In the genomic region with DNA sequence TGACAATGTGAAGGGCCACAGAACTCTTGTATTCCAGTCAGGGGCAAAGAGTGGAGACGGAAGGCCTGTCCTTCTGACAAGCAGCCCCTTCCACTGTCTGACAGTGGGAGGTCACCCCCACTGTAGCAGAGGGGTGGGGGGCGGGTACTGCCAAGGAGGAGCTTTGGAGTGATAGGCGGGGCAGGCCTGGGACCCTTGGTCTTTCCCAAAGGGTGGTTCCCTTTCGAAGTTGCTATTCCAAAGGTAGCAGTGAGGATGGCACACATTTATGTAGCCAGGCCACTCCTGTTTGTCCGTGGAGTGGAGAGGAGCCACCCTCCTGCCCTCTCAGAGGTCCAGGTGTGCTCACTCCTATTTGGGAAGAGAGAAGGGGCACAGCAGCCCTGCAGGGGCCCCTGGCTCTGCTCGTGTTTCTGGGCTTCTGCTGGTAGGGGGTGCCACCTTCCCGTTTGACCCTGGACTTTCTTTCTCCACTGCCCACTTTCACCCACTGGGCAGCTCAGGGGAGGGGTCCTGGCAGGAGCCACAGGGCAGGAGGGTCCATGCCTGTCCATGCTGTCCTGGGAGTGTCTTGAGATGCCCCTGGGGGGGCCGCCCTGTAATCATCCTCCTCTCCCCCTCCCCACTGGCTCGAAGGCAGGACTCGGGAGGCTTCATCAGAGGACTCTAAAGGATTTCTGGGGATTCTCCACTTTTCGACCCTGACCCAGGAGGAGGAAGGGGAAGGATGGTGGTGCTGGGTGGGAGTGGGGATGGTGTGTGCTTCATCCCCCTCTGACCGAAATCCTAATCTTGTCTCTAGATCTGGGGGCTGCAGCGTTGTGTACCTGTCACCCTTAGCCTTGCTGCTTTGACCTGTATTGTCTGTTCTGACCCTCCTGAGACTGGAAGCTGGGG, we compare ENCODE assay signal across 10 cellular contexts. TPM values are rescaled to one million over a fixed set of nuclear protein-coding genes. Genes with fewer than 3 reads are reported as not detected.
DNase-seq lines count a peak whose midpoint lies in the region; ATAC-seq and TF ChIP-seq lines count a peak whose summit lies in the region.
"Had no signal": no experiment of that assay in that cellular context is flagged by ENCODE, and none has a peak within 500 bp of the region (broad histone marks: within the 10 kb centered on the region; RNA-seq: fewer than 3 reads in every experiment).

No MANE protein-coding gene starts in this region.

- peak overlapping the region; percentile 99 for H3K27ac ChIP-seq in thoracic aorta

- H3K27ac Mint-ChIP-seq in dendritic cell treated with granulocyte-macrophage colony-stimulating factor and Interleukin-4, amounts not matched to agents 40 ng/mL and 50 ng/mL, for 4 days, result peak overlapping the region; percentile 37
- H3K27ac Mint-ChIP-seq in activated CD8-positive, alpha-beta memory T cell treated with anti-CD3 and anti-CD28 coated beads, Interleukin-2, amount 10 ng/mL, durations not matched to agents 7 days and 5 days, result no peak overlapping the region
- H3K27ac Mint-ChIP-seq: activated B cell treated with CpG ODN at 0.5 μM for 24 hours had no signal

- DNase-seq in NT2/D1 (ENCODE audit: low read depth, low spot score) (no peak), mucosa of descending colon (peak in 2 of 3 donors; percentile 32 to 40), thoracic aorta (ENCODE audit: low spot score) (no peak), HAP-1 (ENCODE audit: low spot score in 2 of 2) (no peak), RPMI8226 (no peak), NCI-H82 treated with DMSO at 0.1 percent for 48 hours (lab: John Stamatoyannopoulos, UW; ENCODE audit: unreplicated experiment) (no peak)
- no peak for DNase-seq in activated CD8-positive, alpha-beta memory T cell treated with anti-CD3 and anti-CD28 coated beads, Interleukin-2, amount 10 ng/mL, durations not matched to agents 7 days and 5 days
- DNase-seq: activated B cell treated with CpG ODN at 0.5 μM for 24 hours, NCI-H526 had no signal

- H3K4me1 Mint-ChIP-seq in dendritic cell treated with granulocyte-macrophage colony-stimulating factor and Interleukin-4, amounts not matched to agents 40 ng/mL and 50 ng/mL, for 4 days (ENCODE audit: low read depth), result peaks cover 32% of the 10 kb centered on the region
- H3K4me1 Mint-ChIP-seq in activated CD8-positive, alpha-beta memory T cell treated with anti-CD3 and anti-CD28 coated beads, Interleukin-2, amount 10 ng/mL, durations not matched to agents 7 days and 5 days, result no peaks in the 10 kb centered on the region

- H3K27me3 ChIP-seq in NT2/D1 (ENCODE audit: insufficient read depth, insufficient read length) (no peaks in the 10 kb centered on the region), thoracic aorta (replicated peaks; ENCODE audit: insufficient read depth) (no peaks in the 10 kb centered on the region), HAP-1 (ENCODE audit: low read depth) (no peaks in the 10 kb centered on the region)

- H3K9ac ChIP-seq in NT2/D1 (ENCODE audit: insufficient read length, low read depth), result peak overlapping the region; percentile 79

- H3K36me3 Mint-ChIP-seq in dendritic cell treated with granulocyte-macrophage colony-stimulating factor and Interleukin-4, amounts not matched to agents 40 ng/mL and 50 ng/mL, for 4 days (ENCODE audit: low read depth), result peaks cover 77% of the 10 kb centered on the region
- H3K36me3 Mint-ChIP-seq in activated CD8-positive, alpha-beta memory T cell treated with anti-CD3 and anti-CD28 coated beads, Interleukin-2, amount 10 ng/mL, durations not matched to agents 7 days and 5 days, result peaks cover 4% of the 10 kb centered on the region

- in situ Hi-C loops in HAP-1 (cut with MboI; ENCODE audit: low sequenced_read_pairs), result no loop called here

- intact Hi-C loops in dendritic cell treated with granulocyte-macrophage colony-stimulating factor and Interleukin-4, amounts not matched to agents 40 ng/mL and 50 ng/mL, for 4 days (cut with micrococcal nuclease), result no loop called here
- intact Hi-C loops in mucosa of descending colon (cut with DNase I, micrococcal nuclease), result no loop called here

- H3K4me1 ChIP-seq in NT2/D1 (ENCODE audit: insufficient read depth, insufficient read length) (peaks cover 10% of the 10 kb centered on the region), mucosa of descending colon (ENCODE audit: low read depth) (peaks cover 21% of the 10 kb centered on the region), thoracic aorta (ENCODE audit: control insufficient read depth in 1 of 2, low read depth in 2 of 2) (peaks cover 3 to 39% of the 10 kb centered on the region in 2 donors), HAP-1 (no peaks in the 10 kb centered on the region)

- H3K4me3 ChIP-seq in NT2/D1 (ENCODE audit: insufficient read length, low read depth) (peak overlapping the region; percentile 38), mucosa of descending colon (no peak overlapping the region), thoracic aorta (peak overlapping the region; percentile 81), HAP-1 (no peak overlapping the region)

- H3K27me3 Mint-ChIP-seq in dendritic cell treated with granulocyte-macrophage colony-stimulating factor and Interleukin-4, amounts not matched to agents 40 ng/mL and 50 ng/mL, for 4 days, result no peaks in the 10 kb centered on the region
- no peaks in the 10 kb centered on the region for H3K27me3 Mint-ChIP-seq in activated CD8-positive, alpha-beta memory T cell treated with anti-CD3 and anti-CD28 coated beads, Interleukin-2, amount 10 ng/mL, durations not matched to agents 7 days and 5 days
- H3K27me3 Mint-ChIP-seq: activated B cell treated with CpG ODN at 0.5 μM for 24 hours had no signal

- H3K9me3 Mint-ChIP-seq in dendritic cell treated with granulocyte-macrophage colony-stimulating factor and Interleukin-4, amounts not matched to agents 40 ng/mL and 50 ng/mL, for 4 days, result no peaks in the 10 kb centered on the region
- H3K9me3 Mint-ChIP-seq in activated CD8-positive, alpha-beta memory T cell treated with anti-CD3 and anti-CD28 coated beads, Interleukin-2, amount 10 ng/mL, durations not matched to agents 7 days and 5 days (ENCODE audit: low read depth), result no peaks in the 10 kb centered on the region
- H3K9me3 Mint-ChIP-seq: activated B cell treated with CpG ODN at 0.5 μM for 24 hours had no signal

- no peak for TF ChIP-seq CTCF in mucosa of descending colon (IDR thresholded peaks at IDR 0.05)
- TF ChIP-seq CTCF in thoracic aorta (IDR thresholded peaks at IDR 0.05), result no peak

- H3K9me3 ChIP-seq in NT2/D1 (ENCODE audit: insufficient read depth, low read length) (no peaks in the 10 kb centered on the region), mucosa of descending colon (no peaks in the 10 kb centered on the region), thoracic aorta (no peaks in the 10 kb centered on the region), HAP-1 (no peaks in the 10 kb centered on the region)

- CTCF ChIA-PET in activated CD8-positive, alpha-beta memory T cell treated with anti-CD3 and anti-CD28 coated beads, Interleukin-2, amount 10 ng/mL, durations not matched to agents 7 days and 5 days (lab: Charles Lee), result interaction anchor here (1.1 to 1.2 kb wide), 2 partner anchors 20 to 26 kb away, joined by 3 read pairs; no protein-coding TSS in a partner anchor

- H3K36me3 ChIP-seq in NT2/D1 (ENCODE audit: insufficient read depth, insufficient read length, low read length) (peaks cover 78% of the 10 kb centered on the region), mucosa of descending colon (ENCODE audit: low read depth) (no peaks in the 10 kb centered on the region), thoracic aorta (peaks cover 46% of the 10 kb centered on the region), HAP-1 (replicated peaks) (0 out of 2 replicates have a peak, but pooled peaks cover 2% of the 10 kb centered on the region)

- ATAC-seq in mucosa of descending colon (no peak), thoracic aorta (ENCODE audit: insufficient number of reproducible peaks, low FRiP score, low read depth) (no peak)
- ATAC-seq in activated CD8-positive, alpha-beta memory T cell treated with anti-CD3 and anti-CD28 coated beads, Interleukin-2, amount 10 ng/mL, durations not matched to agents 7 days and 5 days, result no peak

- H3K4me3 Mint-ChIP-seq in dendritic cell treated with granulocyte-macrophage colony-stimulating factor and Interleukin-4, amounts not matched to agents 40 ng/mL and 50 ng/mL, for 4 days, result no peak overlapping the region
- H3K4me3 Mint-ChIP-seq in activated CD8-positive, alpha-beta memory T cell treated with anti-CD3 and anti-CD28 coated beads, Interleukin-2, amount 10 ng/mL, durations not matched to agents 7 days and 5 days, result no peak overlapping the region
- H3K4me3 Mint-ChIP-seq: activated B cell treated with CpG ODN at 0.5 μM for 24 hours had no signal

RNA-seq across cellular contexts. Expression of a gene that starts 1.0 kb away (rescaled TPM):
- total RNA-seq in mucosa of descending colon (1,000 to 10,000 TPM in 1 of 3 donors, 100 to 1,000 TPM in 2; 126 to 3,893 (median 593) TPM), thoracic aorta (over 10,000 TPM in 1 of 2 donors, 1,000 to 10,000 TPM in 1; 6,975 to 13,974 TPM)
- total RNA-seq in activated CD8-positive, alpha-beta memory T cell treated with anti-CD3 and anti-CD28 coated beads, Interleukin-2, amount 10 ng/mL, durations not matched to agents 7 days and 5 days, result 1 to 10 TPM; 2.3 to 2.7 TPM

RNA-seq across cellular contexts. Expression of a gene that starts 21.6 kb away (rescaled TPM):
- total RNA-seq in mucosa of descending colon (10 to 100 TPM; 69.8 to 76.3 (median 71.4) TPM), thoracic aorta (10 to 100 TPM; 55.9 to 82.2 TPM)
- 10 to 100 TPM; 18.9 to 21.3 TPM for total RNA-seq in activated CD8-positive, alpha-beta memory T cell treated with anti-CD3 and anti-CD28 coated beads, Interleukin-2, amount 10 ng/mL, durations not matched to agents 7 days and 5 days

RNA-seq across cellular contexts. Expression of a gene that starts 31.7 kb away (rescaled TPM):
- total RNA-seq in mucosa of descending colon (100 to 1,000 TPM; 138 to 252 (median 181) TPM), thoracic aorta (10 to 100 TPM; 41.4 to 90.2 TPM)
- total RNA-seq in activated CD8-positive, alpha-beta memory T cell treated with anti-CD3 and anti-CD28 coated beads, Interleukin-2, amount 10 ng/mL, durations not matched to agents 7 days and 5 days, result 100 to 1,000 TPM; 121 to 140 TPM

RNA-seq across cellular contexts. Expression of a gene that starts 32.3 kb away (rescaled TPM):
- total RNA-seq in mucosa of descending colon (10 to 100 TPM; 22.0 to 38.1 (median 25.4) TPM), thoracic aorta (10 to 100 TPM; 14.6 to 21.8 TPM)
- total RNA-seq in activated CD8-positive, alpha-beta memory T cell treated with anti-CD3 and anti-CD28 coated beads, Interleukin-2, amount 10 ng/mL, durations not matched to agents 7 days and 5 days, result 10 to 100 TPM; 18.5 to 20.5 TPM

RNA-seq across cellular contexts. Expression of a gene that starts 56.1 kb away (rescaled TPM):
- total RNA-seq in mucosa of descending colon (10 to 100 TPM; 67.9 to 72.7 (median 71.9) TPM), thoracic aorta (10 to 100 TPM; 66.3 to 75.8 TPM)
- total RNA-seq in activated CD8-positive, alpha-beta memory T cell treated with anti-CD3 and anti-CD28 coated beads, Interleukin-2, amount 10 ng/mL, durations not matched to agents 7 days and 5 days, result 10 to 100 TPM; 54.5 to 66.4 TPM

Comparison
In these comparisons a context has a peak if more than half of its experiments do, and no peak if none do; other contexts are left out.
1. DNase-seq: peak in mucosa of descending colon (2 of 3); none in NT2/D1 (single experiment), thoracic aorta (single experiment), HAP-1 (0 of 2), RPMI8226 (single experiment), NCI-H82 treated with DMSO at 0.1 percent for 48 hours (single experiment) and activated CD8-positive, alpha-beta memory T cell treated with anti-CD3 and anti-CD28 coated beads, Interleukin-2, amount 10 ng/mL, durations not matched to agents 7 days and 5 days (single experiment).
2. H3K4me3 ChIP-seq: peak in NT2/D1 (single experiment) and thoracic aorta (single experiment); none in mucosa of descending colon (single experiment) and HAP-1 (single experiment).
3. RNA of a gene that starts 1.0 kb away (total RNA-seq): 6,975 to 13,974 TPM in thoracic aorta and 126 to 3,893 TPM in mucosa of descending colon; 2.3 to 2.7 TPM in activated CD8-positive, alpha-beta memory T cell treated with anti-CD3 and anti-CD28 coated beads, Interleukin-2, amount 10 ng/mL, durations not matched to agents 7 days and 5 days; every median in the first group is over 10 times any median in the second.